Comparison of ENCODE assay signal across 8 cellular contexts in genomic region chr17:1539811-1540210, GRCh38.
"Had no signal": no experiment of that assay in that cellular context is flagged by ENCODE, and none has a peak within 500 bp of the region (broad histone marks: within the 10 kb centered on the region; RNA-seq: fewer than 3 reads in every experiment).

No MANE protein-coding gene starts in this region.

- H3K4me3 ChIP-seq: GM23338 had no signal

- DNase-seq: H9, HCEC 1CT had no signal

- H3K9me3 Mint-ChIP-seq: GM23338, H9, IgD-negative memory B cell had no signal

- H3K27me3 Mint-ChIP-seq: IgD-negative memory B cell had no signal

- FAIRE-seq: H1, H54, HepG2 had no signal

- H3K27ac Mint-ChIP-seq: GM23338, H9 had no signal

- H3K27ac ChIP-seq: HL-60 had no signal

- ATAC-seq: GM23338, HepG2 had no signal

- H3K4me1 Mint-ChIP-seq: IgD-negative memory B cell had no signal

- H3K4me3 Mint-ChIP-seq: GM23338, H9, IgD-negative memory B cell had no signal
